1 cellular context compared by ENCODE assay signal in the genomic region with DNA sequence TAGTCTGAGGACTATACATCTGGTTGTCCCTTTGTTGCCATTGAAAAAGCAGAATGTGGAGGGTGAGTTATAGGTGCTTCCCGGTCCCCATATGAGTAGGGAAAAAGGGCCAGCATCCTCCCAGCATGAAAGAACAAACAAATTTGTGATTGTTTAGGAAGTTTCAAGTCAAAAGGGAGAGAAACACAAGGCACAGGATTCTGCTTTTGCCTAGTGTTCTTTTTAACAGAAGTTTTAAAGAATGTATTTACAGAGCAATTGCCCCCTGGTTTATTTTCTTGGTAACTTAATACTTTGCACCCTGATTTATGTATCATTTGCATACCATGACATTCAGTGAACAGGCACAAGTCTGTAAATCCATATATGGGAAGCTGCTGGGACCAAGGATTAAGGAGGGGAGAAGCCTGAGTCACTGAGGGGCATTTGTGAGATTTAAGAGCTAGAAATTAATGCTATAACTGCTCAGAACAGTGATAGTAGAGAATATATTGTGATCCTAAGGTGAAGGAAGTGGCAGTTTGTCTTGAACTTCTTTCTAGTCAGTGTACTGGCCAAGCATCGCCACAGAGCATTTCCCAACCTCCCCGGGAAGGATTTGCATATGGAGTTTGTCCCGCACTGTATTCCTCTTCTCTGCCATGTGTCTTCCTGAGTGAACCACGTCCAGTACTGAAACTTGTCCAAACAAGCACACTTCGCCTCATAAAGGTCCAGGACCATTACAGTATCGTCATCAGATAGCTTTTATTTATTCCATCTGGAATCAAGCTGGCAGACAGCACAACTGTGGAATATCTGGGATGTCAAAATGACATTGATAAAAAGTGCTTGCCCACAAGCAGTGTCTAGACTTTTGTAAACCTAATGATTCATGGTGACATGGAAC.
TF ChIP-seq lines count a peak whose summit lies in the region.

No MANE protein-coding gene starts in this region.

TF ChIP-seq in SK-N-SH, 30 proteins besides CTCF, POLR2A, EP300 and RAD21 (continued from another document):
- TF ChIP-seq, protein P1, sequence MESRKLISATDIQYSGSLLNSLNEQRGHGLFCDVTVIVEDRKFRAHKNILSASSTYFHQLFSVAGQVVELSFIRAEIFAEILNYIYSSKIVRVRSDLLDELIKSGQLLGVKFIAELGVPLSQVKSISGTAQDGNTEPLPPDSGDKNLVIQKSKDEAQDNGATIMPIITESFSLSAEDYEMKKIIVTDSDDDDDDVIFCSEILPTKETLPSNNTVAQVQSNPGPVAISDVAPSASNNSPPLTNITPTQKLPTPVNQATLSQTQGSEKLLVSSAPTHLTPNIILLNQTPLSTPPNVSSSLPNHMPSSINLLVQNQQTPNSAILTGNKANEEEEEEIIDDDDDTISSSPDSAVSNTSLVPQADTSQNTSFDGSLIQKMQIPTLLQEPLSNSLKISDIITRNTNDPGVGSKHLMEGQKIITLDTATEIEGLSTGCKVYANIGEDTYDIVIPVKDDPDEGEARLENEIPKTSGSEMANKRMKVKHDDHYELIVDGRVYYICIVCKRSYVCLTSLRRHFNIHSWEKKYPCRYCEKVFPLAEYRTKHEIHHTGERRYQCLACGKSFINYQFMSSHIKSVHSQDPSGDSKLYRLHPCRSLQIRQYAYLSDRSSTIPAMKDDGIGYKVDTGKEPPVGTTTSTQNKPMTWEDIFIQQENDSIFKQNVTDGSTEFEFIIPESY (IDR thresholded peaks at IDR 0.05; ENCODE audit: borderline replicate concordance, low read depth): no peak
- no peak for TF ChIP-seq SMC3 (IDR thresholded peaks at IDR 0.05; ENCODE audit: low read depth, low read length)
- TF ChIP-seq SIN3A (IDR thresholded peaks at IDR 0.05; ENCODE audit: borderline replicate concordance, low read depth, low read length): no peak
- TF ChIP-seq, protein P2, sequence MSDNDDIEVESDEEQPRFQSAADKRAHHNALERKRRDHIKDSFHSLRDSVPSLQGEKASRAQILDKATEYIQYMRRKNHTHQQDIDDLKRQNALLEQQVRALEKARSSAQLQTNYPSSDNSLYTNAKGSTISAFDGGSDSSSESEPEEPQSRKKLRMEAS (IDR thresholded peaks at IDR 0.05; ENCODE audit: low read depth): 0 out of 2 replicates have a peak, but pooled peaks have one; percentile 19
- peak; percentile 92 for TF ChIP-seq GATA2 (CRISPR knock-in tag; IDR thresholded peaks at IDR 0.05)
- TF ChIP-seq YY1 (IDR thresholded peaks at IDR 0.05; ENCODE audit: low read depth): no peak
- TF ChIP-seq NRF1 (IDR thresholded peaks at IDR 0.05; ENCODE audit: low read depth, low read length): no peak
- peak; percentile 72 for TF ChIP-seq FOXJ3 (CRISPR knock-in tag; IDR thresholded peaks at IDR 0.05)
- TF ChIP-seq JUND (IDR thresholded peaks at IDR 0.05): peak; percentile 41
- no peak for TF ChIP-seq FOXM1 (IDR thresholded peaks at IDR 0.05; ENCODE audit: low read depth)
- TF ChIP-seq EZH2phosphoT487 (IDR thresholded peaks at IDR 0.05; ENCODE audit: borderline replicate concordance, low read depth): no peak
- TF ChIP-seq RXRA (IDR thresholded peaks at IDR 0.05; ENCODE audit: borderline replicate concordance, low read depth): no peak
- TF ChIP-seq TEAD4 (IDR thresholded peaks at IDR 0.05; ENCODE audit: borderline replicate concordance, insufficient read depth): no peak
- TF ChIP-seq MXI1 (IDR thresholded peaks at IDR 0.05; ENCODE audit: low read depth, low read length): peak; percentile 95
- TF ChIP-seq, protein P3, sequence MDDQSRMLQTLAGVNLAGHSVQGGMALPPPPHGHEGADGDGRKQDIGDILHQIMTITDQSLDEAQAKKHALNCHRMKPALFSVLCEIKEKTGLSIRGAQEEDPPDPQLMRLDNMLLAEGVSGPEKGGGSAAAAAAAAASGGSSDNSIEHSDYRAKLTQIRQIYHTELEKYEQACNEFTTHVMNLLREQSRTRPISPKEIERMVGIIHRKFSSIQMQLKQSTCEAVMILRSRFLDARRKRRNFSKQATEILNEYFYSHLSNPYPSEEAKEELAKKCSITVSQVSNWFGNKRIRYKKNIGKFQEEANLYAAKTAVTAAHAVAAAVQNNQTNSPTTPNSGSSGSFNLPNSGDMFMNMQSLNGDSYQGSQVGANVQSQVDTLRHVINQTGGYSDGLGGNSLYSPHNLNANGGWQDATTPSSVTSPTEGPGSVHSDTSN (IDR thresholded peaks at IDR 0.05): peak; percentile 85
- TF ChIP-seq CHD2 (IDR thresholded peaks at IDR 0.05; ENCODE audit: low read length, partially characterized antibody): peak; percentile 62
- TF ChIP-seq, protein P4, sequence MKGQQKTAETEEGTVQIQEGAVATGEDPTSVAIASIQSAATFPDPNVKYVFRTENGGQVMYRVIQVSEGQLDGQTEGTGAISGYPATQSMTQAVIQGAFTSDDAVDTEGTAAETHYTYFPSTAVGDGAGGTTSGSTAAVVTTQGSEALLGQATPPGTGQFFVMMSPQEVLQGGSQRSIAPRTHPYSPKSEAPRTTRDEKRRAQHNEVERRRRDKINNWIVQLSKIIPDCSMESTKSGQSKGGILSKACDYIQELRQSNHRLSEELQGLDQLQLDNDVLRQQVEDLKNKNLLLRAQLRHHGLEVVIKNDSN (IDR thresholded peaks at IDR 0.05; ENCODE audit: borderline replicate concordance, low read depth): no peak
- peak; percentile 82; the same call in 1 of the 2 replicates for TF ChIP-seq RCOR1 (IDR thresholded peaks at IDR 0.05; ENCODE audit: low read length)
- TF ChIP-seq POLR2AphosphoS5 (IDR thresholded peaks at IDR 0.05; ENCODE audit: low read depth, low read length): peak; percentile 85
- no peak for TF ChIP-seq FOSL2 (IDR thresholded peaks at IDR 0.05; ENCODE audit: borderline replicate concordance, low read depth)
- no peak for TF ChIP-seq RFX5 (IDR thresholded peaks at IDR 0.05; ENCODE audit: low read length)
- TF ChIP-seq, protein P5, sequence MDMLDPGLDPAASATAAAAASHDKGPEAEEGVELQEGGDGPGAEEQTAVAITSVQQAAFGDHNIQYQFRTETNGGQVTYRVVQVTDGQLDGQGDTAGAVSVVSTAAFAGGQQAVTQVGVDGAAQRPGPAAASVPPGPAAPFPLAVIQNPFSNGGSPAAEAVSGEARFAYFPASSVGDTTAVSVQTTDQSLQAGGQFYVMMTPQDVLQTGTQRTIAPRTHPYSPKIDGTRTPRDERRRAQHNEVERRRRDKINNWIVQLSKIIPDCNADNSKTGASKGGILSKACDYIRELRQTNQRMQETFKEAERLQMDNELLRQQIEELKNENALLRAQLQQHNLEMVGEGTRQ (IDR thresholded peaks at IDR 0.05; ENCODE audit: borderline replicate concordance, low read depth, low read length): no peak
